ENCODE assay signal across 18 cellular contexts in the genomic region with DNA sequence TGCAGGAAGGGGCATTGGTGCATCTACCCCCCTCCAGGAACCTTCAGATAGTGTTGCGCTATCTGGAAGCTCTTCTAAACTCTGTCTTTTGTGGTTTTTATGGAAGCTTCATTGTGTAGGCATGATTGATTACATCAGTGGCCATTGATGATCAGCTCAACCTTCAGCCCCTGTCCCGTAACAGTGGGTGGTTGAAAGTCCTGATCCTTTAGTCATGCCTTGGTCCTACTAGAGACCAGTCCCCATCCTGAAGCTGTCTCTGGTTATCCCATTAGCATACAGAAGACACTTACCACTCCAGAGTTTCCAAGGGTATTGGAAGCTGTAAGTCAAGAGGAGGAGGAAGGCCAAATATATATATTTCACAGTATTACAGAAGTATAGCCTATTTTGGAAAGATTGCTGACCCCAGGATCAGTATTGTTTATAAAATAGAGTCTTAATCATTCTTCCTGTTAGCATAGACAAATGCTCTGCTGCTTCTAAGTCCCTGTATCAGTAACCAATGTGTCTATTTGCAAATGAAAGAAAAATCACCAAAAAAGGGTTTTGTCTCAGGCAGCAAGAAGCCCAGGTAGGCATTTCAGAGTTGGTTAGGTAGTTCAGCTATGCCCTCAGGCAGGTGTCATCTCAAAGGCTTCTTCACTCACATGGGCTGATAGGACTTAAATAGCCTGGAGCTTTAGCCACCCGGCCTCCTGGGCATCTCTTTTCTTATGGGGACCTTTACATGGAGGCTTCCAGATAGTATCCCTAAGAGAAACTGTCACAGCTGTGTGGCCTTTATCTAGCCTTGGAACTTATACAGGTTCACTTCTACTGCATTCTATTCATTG. TPM values are rescaled to one million over a fixed set of nuclear protein-coding genes. Genes with fewer than 3 reads are reported as not detected.
DNase-seq lines count a peak whose midpoint lies in the region; TF ChIP-seq lines count a peak whose summit lies in the region.
"Had no signal": no experiment of that assay in that cellular context is flagged by ENCODE, and none has a peak within 500 bp of the region (broad histone marks: within the 10 kb centered on the region; RNA-seq: fewer than 3 reads in every experiment).

No MANE protein-coding gene starts in this region.

- H3K9me3 ChIP-seq in fibroblast of lung (ENCODE audit: control insufficient read depth, insufficient read depth, low read depth, low read length) = no peaks in the 10 kb centered on the region
- H3K9me3 ChIP-seq in osteoblast (ENCODE audit: low read depth, low read length) = no peaks in the 10 kb centered on the region
- H3K9me3 ChIP-seq in WERI-Rb-1 (ENCODE audit: severe bottlenecking) = no peaks in the 10 kb centered on the region

- H4K20me1 ChIP-seq in fibroblast of lung (ENCODE audit: control insufficient read depth, extremely low read depth, insufficient read depth, low read length) (no peaks in the 10 kb centered on the region), osteoblast (ENCODE audit: insufficient read depth, low read length) (peaks cover 34% of the 10 kb centered on the region)

- H3K4me2 ChIP-seq in fibroblast of lung (ENCODE audit: extremely low read depth, insufficient read depth, low read length) = peak overlapping the region; percentile 38
- no peak overlapping the region for H3K4me2 ChIP-seq in osteoblast (ENCODE audit: insufficient read depth, low read length)

- H3K36me3 ChIP-seq in fibroblast of lung (ENCODE audit: control insufficient read depth, insufficient read depth, low read length) (peaks cover 2% of the 10 kb centered on the region), osteoblast (ENCODE audit: insufficient read depth, low read length) (peaks cover 65% of the 10 kb centered on the region), WERI-Rb-1 (peaks cover 65% of the 10 kb centered on the region)

- H3K27me3 ChIP-seq in fibroblast of lung (ENCODE audit: control insufficient read depth, insufficient read depth, low read length) (no peaks in the 10 kb centered on the region), osteoblast (ENCODE audit: insufficient read depth, low read length) (no peaks in the 10 kb centered on the region), WERI-Rb-1 (ENCODE audit: insufficient read depth, low read depth, severe bottlenecking) (no peaks in the 10 kb centered on the region)

- DNase-seq in ELR (ENCODE audit: low read depth) (peak; percentile 57), MV-4-11 (lab: John Stamatoyannopoulos, UW) (peak; percentile 6), fibroblast of lung (ENCODE audit: low read depth in 2 of 2) (peak; percentile 11 to 33), osteoblast (ENCODE audit: insufficient read length, low spot score, missing footprints) (no peak), NCI-H82 (lab: John Stamatoyannopoulos, UW) (no peak), NCI-H510A (lab: John Stamatoyannopoulos, UW) (no peak), WERI-Rb-1 (no peak)
- no peak for DNase-seq in stimulated activated naive CD4-positive, alpha-beta T cell (lab: John Stamatoyannopoulos, UW)
- DNase-seq: C1 segment of cervical spinal cord, DMS79, GF-D8, NCI-H187, NCI-H2107, NCI-H510A treated with DMSO at 0.1 percent for 48 hours, NCI-H774, PC-3, RPMI8226, SIG-M5 had no signal

- H3K79me2 ChIP-seq in fibroblast of lung (ENCODE audit: control insufficient read depth, insufficient read depth, low read length) (peaks cover 56% of the 10 kb centered on the region), osteoblast (ENCODE audit: insufficient read depth, low read length) (peaks cover 90% of the 10 kb centered on the region)

- no peak overlapping the region for H3K4me3 ChIP-seq in fibroblast of lung (replicated peaks in 1 of 4; ENCODE audit: control extremely low read depth in 1 of 4, insufficient read depth in 1 of 4, low read depth in 3 of 4, low read length in 4 of 4)
- no peak overlapping the region for H3K4me3 ChIP-seq in osteoblast (ENCODE audit: insufficient read depth, low read length)
- H3K4me3 ChIP-seq in WERI-Rb-1 (ENCODE audit: low read depth, low read length) = no peak overlapping the region

- H2AFZ ChIP-seq in fibroblast of lung (ENCODE audit: low read length) (no peak overlapping the region), osteoblast (ENCODE audit: low read length) (no peak overlapping the region)

- TF ChIP-seq CTCF in fibroblast of lung (conservative IDR thresholded peaks at IDR 0.05 in 1 of 2, IDR thresholded peaks at IDR 0.05 in 1 of 2; ENCODE audit: low read depth in 1 of 2, low read length in 2 of 2) (no peak), osteoblast (IDR thresholded peaks at IDR 0.05; ENCODE audit: extremely low read depth, low read depth, low read length) (no peak), WERI-Rb-1 (IDR thresholded peaks at IDR 0.05; ENCODE audit: low read depth, low read length) (no peak)

- H3K4me1 ChIP-seq in fibroblast of lung (ENCODE audit: control insufficient read depth, extremely low read depth, insufficient read depth, low read length) = peaks cover 3% of the 10 kb centered on the region
- peaks cover 11% of the 10 kb centered on the region for H3K4me1 ChIP-seq in osteoblast (ENCODE audit: insufficient read depth, low read length)

- H3K27ac ChIP-seq in fibroblast of lung (ENCODE audit: insufficient read depth, low read length) = peak overlapping the region; percentile 54
- H3K27ac ChIP-seq in osteoblast (ENCODE audit: low read depth, low read length) = peak overlapping the region; percentile 23
- no peak overlapping the region for H3K27ac ChIP-seq in WERI-Rb-1

- H3K9ac ChIP-seq in fibroblast of lung (ENCODE audit: insufficient read depth, low read length) = no peak overlapping the region

RNA-seq across cellular contexts. Expression of a gene that starts 41.6 kb away (rescaled TPM):
- total RNA-seq in fibroblast of lung = 88.1 and 121 TPM in 2 replicates
- polyA plus RNA-seq in fibroblast of lung = 96.9 and 107 TPM in 2 replicates
- polyA plus RNA-seq in fibroblast of lung (2012) = 51.2 and 60.4 TPM in 2 replicates
- polyA minus RNA-seq in fibroblast of lung (ENCODE audit: low replicate concordance) = 27.0 and 30.1 TPM in 2 replicates
- total RNA-seq in osteoblast = 159 and 162 TPM in 2 replicates

Comparison
In these comparisons a context has a peak if more than half of its experiments do, and no peak if none do; other contexts are left out.
1. DNase-seq: peak in ELR (single experiment), MV-4-11 (single experiment) and fibroblast of lung (2 of 2); none in osteoblast (single experiment), stimulated activated naive CD4-positive, alpha-beta T cell (0 of 6), NCI-H82 (single experiment), NCI-H510A (single experiment) and WERI-Rb-1 (single experiment).